Comparison of ENCODE assay signal across 1 cellular context in genomic region chr11:128448487-128448886, GRCh38.
TF ChIP-seq lines count a peak whose summit lies in the region.

No MANE protein-coding gene starts in this region.

TF ChIP-seq in HCT116, 20 proteins besides CTCF, POLR2A, EP300 and RAD21 (continued from another document):
- TF ChIP-seq MAX (IDR thresholded peaks at IDR 0.05) (peak; percentile 49), EZH2 (IDR thresholded peaks at IDR 0.05) (no peak), ZBTB33 (IDR thresholded peaks at IDR 0.05; ENCODE audit: extremely low read depth, insufficient replicate concordance, low read length) (peak; percentile 46), SIN3A (IDR thresholded peaks at IDR 0.05; ENCODE audit: low read depth) (no peak), ZFX (IDR thresholded peaks at IDR 0.05) (no peak)
